9 cellular contexts compared by ENCODE assay signal in genomic region chr1:39269791-39270342, GRCh38.
A peak's percentile ranks its signal among the peaks of the same experiment; 100 is the strongest.
DNase-seq lines count a peak whose midpoint lies in the region; ATAC-seq, FAIRE-seq and TF ChIP-seq lines count a peak whose summit lies in the region.
"Had no signal": no experiment of that assay in that cellular context is flagged by ENCODE, and none has a peak within 500 bp of the region (broad histone marks: within the 10 kb centered on the region; RNA-seq: fewer than 3 reads in every experiment).

No MANE protein-coding gene starts in this region.

- H3K27me3 Mint-ChIP-seq in IgD-negative memory B cell, result no peaks in the 10 kb centered on the region
- H3K27me3 Mint-ChIP-seq in brain, result peaks cover 3% of the 10 kb centered on the region

- H3K9me3 Mint-ChIP-seq in IgD-negative memory B cell (no peaks in the 10 kb centered on the region), brain (peaks cover 0 to 3% (median 0%) of the 10 kb centered on the region in 5 experiments)

- peak overlapping the region; percentile 5; the same call in 1 of the 2 replicates for H3K9ac ChIP-seq in ES-I3 (ENCODE audit: low read depth, low read length)

- intact Hi-C loops in left lung (cut with DNase I), result no loop called here

- H3K27ac Mint-ChIP-seq in IgD-negative memory B cell (peak overlapping the region in 1 of 3 donors; percentile 21), brain (peak overlapping the region; percentile 87 to 98 (median 96))

- H3K9me3 ChIP-seq in ES-I3 (ENCODE audit: control insufficient read depth, insufficient read depth, low read length) (no peaks in the 10 kb centered on the region), muscle layer of duodenum (ENCODE audit: control insufficient read depth in 1 of 2, low read length in 2 of 2) (no peaks in the 10 kb centered on the region), left lung (no peaks in the 10 kb centered on the region)
- H3K9me3 ChIP-seq: neutrophil had no signal

- peak overlapping the region; percentile 1 to 84 (median 72) for H3K4me3 Mint-ChIP-seq in IgD-negative memory B cell
- peak overlapping the region; percentile 78 to 87 (median 83) for H3K4me3 Mint-ChIP-seq in brain

- peaks cover 46 to 59% (median 47%) of the 10 kb centered on the region in 3 donors for H3K4me1 Mint-ChIP-seq in IgD-negative memory B cell
- H3K4me1 Mint-ChIP-seq in brain, result peaks cover 92% of the 10 kb centered on the region

- TF ChIP-seq CTCF in brain (conservative IDR thresholded peaks at IDR 0.05), result no peak
- no peak for TF ChIP-seq CTCF in left lung (IDR thresholded peaks at IDR 0.05)

- DNase-seq in left lung (no peak), HTR-8/SVneo (ENCODE audit: insufficient read length, low spot score) (no peak)

- H3K36me3 ChIP-seq in ES-I3 (ENCODE audit: insufficient read depth, low read length) (no peaks in the 10 kb centered on the region), muscle layer of duodenum (ENCODE audit: control insufficient read depth in 1 of 2, insufficient read depth in 2 of 2, low read length in 2 of 2) (no peaks in the 10 kb centered on the region), left lung (peaks cover 0 to 7% of the 10 kb centered on the region in 2 donors)
- H3K36me3 ChIP-seq: neutrophil had no signal

- H3K27me3 ChIP-seq in muscle layer of duodenum (ENCODE audit: low read depth, low read length) (no peaks in the 10 kb centered on the region), left lung (no peaks in the 10 kb centered on the region)
- H3K27me3 ChIP-seq: neutrophil had no signal

- H3K4me3 ChIP-seq in muscle layer of duodenum (ENCODE audit: low read depth in 1 of 2, low read length in 2 of 2), result peak overlapping the region; percentile 47 to 56
- peak overlapping the region in 1 of 2 donors; percentile 8 for H3K4me3 ChIP-seq in left lung

- FAIRE-seq in HTR-8/SVneo (lab: Jason Lieb, UNC), result no peak

- H3K4me1 ChIP-seq in ES-I3 (ENCODE audit: insufficient read depth, low read length) (peaks cover 36% of the 10 kb centered on the region), muscle layer of duodenum (ENCODE audit: control insufficient read depth in 1 of 2, insufficient read depth in 2 of 2, low read length in 2 of 2) (peaks cover 12 to 63% of the 10 kb centered on the region in 2 donors), left lung (peaks cover 15 to 60% of the 10 kb centered on the region in 2 donors)

- H3K36me3 Mint-ChIP-seq in IgD-negative memory B cell, result peaks cover 2% of the 10 kb centered on the region
- no peaks in the 10 kb centered on the region for H3K36me3 Mint-ChIP-seq in brain

- peak; percentile 61 for ATAC-seq in GM21360 (IDR thresholded peaks at IDR 0.05; ENCODE audit: unreplicated experiment)
- no peak for ATAC-seq in left lung
- ATAC-seq in HG03039 (IDR thresholded peaks at IDR 0.05; ENCODE audit: unreplicated experiment), result no peak

- H3K27ac ChIP-seq in muscle layer of duodenum (ENCODE audit: low read length), result peak overlapping the region; percentile 62
- peak overlapping the region in 1 of 2 donors; percentile 39 for H3K27ac ChIP-seq in left lung
- H3K27ac ChIP-seq: neutrophil had no signal
